ENCODE assay signal across 17 cellular contexts in genomic region chr13:85379991-85380390, GRCh38.
DNase-seq lines count a peak whose midpoint lies in the region; TF ChIP-seq lines count a peak whose summit lies in the region.
"Had no signal": no experiment of that assay in that cellular context is flagged by ENCODE, and none has a peak within 500 bp of the region (broad histone marks: within the 10 kb centered on the region; RNA-seq: fewer than 3 reads in every experiment).

No MANE protein-coding gene starts in this region.

- H2AFZ ChIP-seq in Karpas-422 (ENCODE audit: low read length) (peak overlapping the region; percentile 65), OCI-LY7 (ENCODE audit: low read length) (peak overlapping the region; percentile 98)

- no peak overlapping the region for H3K27ac Mint-ChIP-seq in activated CD4-positive, alpha-beta memory T cell treated with anti-CD3 and anti-CD28 coated beads, Interleukin-2, amount 10 ng/mL, durations not matched to agents 7 days and 5 days
- H3K27ac Mint-ChIP-seq in activated CD4-positive, alpha-beta memory T cell treated with anti-CD3 and anti-CD28 coated beads for 36 hours: no peak overlapping the region
- H3K27ac Mint-ChIP-seq: CD8-positive, alpha-beta T cell had no signal

- intact Hi-C loops in activated CD4-positive, alpha-beta memory T cell treated with anti-CD3 and anti-CD28 coated beads for 36 hours (cut with micrococcal nuclease): no loop called here
- intact Hi-C loops in OCI-LY7 (cut with micrococcal nuclease; ENCODE audit: unreplicated experiment): loop anchor here (5.0 to 10.0 kb wide), 3 partner anchors 398 to 475 kb away; no protein-coding TSS in a partner anchor

- no peaks in the 10 kb centered on the region for H3K79me2 ChIP-seq in Karpas-422 (ENCODE audit: low read length)
- no peaks in the 10 kb centered on the region for H3K79me2 ChIP-seq in OCI-LY7 (ENCODE audit: insufficient read depth, low read depth, low read length)

- no peak for TF ChIP-seq POLR2A in Peyer's patch (IDR thresholded peaks at IDR 0.05)

- peak overlapping the region; percentile 31 for H3K4me3 Mint-ChIP-seq in activated CD4-positive, alpha-beta memory T cell treated with anti-CD3 and anti-CD28 coated beads, Interleukin-2, amount 10 ng/mL, durations not matched to agents 7 days and 5 days
- no peak overlapping the region for H3K4me3 Mint-ChIP-seq in activated CD4-positive, alpha-beta memory T cell treated with anti-CD3 and anti-CD28 coated beads for 36 hours

- peak overlapping the region; percentile 59 for H3K9ac ChIP-seq in Karpas-422 (ENCODE audit: low read length)

- H3K4me1 Mint-ChIP-seq in activated CD4-positive, alpha-beta memory T cell treated with anti-CD3 and anti-CD28 coated beads, Interleukin-2, amount 10 ng/mL, durations not matched to agents 7 days and 5 days: peaks cover 4% of the 10 kb centered on the region
- peaks cover 8% of the 10 kb centered on the region for H3K4me1 Mint-ChIP-seq in activated CD4-positive, alpha-beta memory T cell treated with anti-CD3 and anti-CD28 coated beads for 36 hours (ENCODE audit: low read depth)

- H3K4me2 ChIP-seq in Karpas-422 (ENCODE audit: low read depth, low read length, poor library complexity, severe bottlenecking) (peak overlapping the region; percentile 69), OCI-LY7 (ENCODE audit: low read length) (peak overlapping the region; percentile 70)

- H3K4me1 ChIP-seq in Karpas-422 (ENCODE audit: low read length): peaks cover 69% of the 10 kb centered on the region
- peaks cover 65% of the 10 kb centered on the region for H3K4me1 ChIP-seq in OCI-LY7 (ENCODE audit: insufficient read depth, low read length, poor library complexity, severe bottlenecking)
- no peaks in the 10 kb centered on the region for H3K4me1 ChIP-seq in Peyer's patch

- H3K9me2 ChIP-seq in Karpas-422 (replicated peaks; ENCODE audit: insufficient read depth, low read length) (no peaks in the 10 kb centered on the region), OCI-LY7 (ENCODE audit: insufficient read depth, low read length) (no peaks in the 10 kb centered on the region)

- POLR2A ChIA-PET in activated CD4-positive, alpha-beta memory T cell treated with anti-CD3 and anti-CD28 coated beads, Interleukin-2, amount 10 ng/mL, durations not matched to agents 7 days and 5 days (lab: Charles Lee): no interaction called here
- POLR2A ChIA-PET in activated CD4-positive, alpha-beta memory T cell treated with anti-CD3 and anti-CD28 coated beads for 36 hours (lab: Charles Lee): no interaction called here
- POLR2A ChIA-PET in OCI-LY7 (lab: Charles Lee): interaction anchor here (0.5 to 1.6 kb wide), 10 partner anchors 8 to 54 kb away, joined by 3 to 7 read pairs (median 4); no protein-coding TSS in a partner anchor

- no peaks in the 10 kb centered on the region for H4K20me1 ChIP-seq in Karpas-422 (ENCODE audit: insufficient read depth, low read depth, low read length)
- H4K20me1 ChIP-seq in OCI-LY7 (ENCODE audit: insufficient read depth, low read length): no peaks in the 10 kb centered on the region

- TF ChIP-seq CTCF in OCI-LY7 (conservative IDR thresholded peaks at IDR 0.05; ENCODE audit: low read length): no peak
- TF ChIP-seq CTCF in Peyer's patch (IDR thresholded peaks at IDR 0.05): no peak

- H3K4me3 ChIP-seq in Karpas-422 (ENCODE audit: low read length): peak overlapping the region; percentile 50
- H3K4me3 ChIP-seq in OCI-LY7 (ENCODE audit: low read depth, low read length, poor library complexity, severe bottlenecking): peak overlapping the region; percentile 51
- H3K4me3 ChIP-seq in Peyer's patch: no peak overlapping the region
- H3K4me3 ChIP-seq: SK-N-MC had no signal

- H3K27ac ChIP-seq in Karpas-422 (ENCODE audit: low read length) (peak overlapping the region; percentile 96), OCI-LY7 (ENCODE audit: low read depth, low read length, poor library complexity, severe bottlenecking) (no peak overlapping the region), Peyer's patch (no peak overlapping the region)
- H3K27ac ChIP-seq: 22Rv1, SK-N-MC had no signal

- H3K36me3 ChIP-seq in Karpas-422 (ENCODE audit: insufficient read depth, low read length) (no peaks in the 10 kb centered on the region), OCI-LY7 (ENCODE audit: insufficient read depth, low read length) (no peaks in the 10 kb centered on the region), Peyer's patch (no peaks in the 10 kb centered on the region)

- CTCF ChIA-PET in activated CD4-positive, alpha-beta memory T cell treated with anti-CD3 and anti-CD28 coated beads, Interleukin-2, amount 10 ng/mL, durations not matched to agents 7 days and 5 days (lab: Charles Lee): no interaction called here
- CTCF ChIA-PET in activated CD4-positive, alpha-beta memory T cell treated with anti-CD3 and anti-CD28 coated beads for 36 hours (lab: Charles Lee): no interaction called here
- CTCF ChIA-PET in OCI-LY7 (lab: Charles Lee; ENCODE audit: unreplicated experiment): no interaction called here

- DNase-seq in activated CD4-positive, alpha-beta memory T cell treated with anti-CD3 and anti-CD28 coated beads, Interleukin-2, amount 10 ng/mL, durations not matched to agents 7 days and 5 days: no peak
- DNase-seq in activated CD4-positive, alpha-beta memory T cell treated with anti-CD3 and anti-CD28 coated beads for 36 hours: no peak
- DNase-seq in Karpas-422: peak; percentile 91
- DNase-seq in OCI-LY7 (ENCODE audit: low spot score): peak; percentile 11
- no peak for DNase-seq in activated T-cell treated with anti-CD3 and anti-CD28 coated beads, Interleukin-2, amount 50 U/mL, for 48 hours
- no peak for DNase-seq in Peyer's patch
- no peak for DNase-seq in HK-2 (ENCODE audit: unreplicated experiment)
- DNase-seq in NCI-H345 treated with DMSO at 0.1 percent for 48 hours (lab: John Stamatoyannopoulos, UW; ENCODE audit: unreplicated experiment): no peak
- DNase-seq: CD8-positive, alpha-beta T cell; DMS79 treated with DMSO at 0.1 percent for 48 hours; NCI-H1105 treated with DMSO at 0.1 percent for 48 hours; NCI-H1694; NCI-H510A; NCI-H774; Right ventricle myocardium superior had no signal

- H3K27me3 ChIP-seq in Karpas-422 (ENCODE audit: low read length): no peaks in the 10 kb centered on the region
- no peaks in the 10 kb centered on the region for H3K27me3 ChIP-seq in Peyer's patch

- H3K36me3 Mint-ChIP-seq in activated CD4-positive, alpha-beta memory T cell treated with anti-CD3 and anti-CD28 coated beads, Interleukin-2, amount 10 ng/mL, durations not matched to agents 7 days and 5 days (ENCODE audit: low read depth): no peaks in the 10 kb centered on the region
- no peaks in the 10 kb centered on the region for H3K36me3 Mint-ChIP-seq in activated CD4-positive, alpha-beta memory T cell treated with anti-CD3 and anti-CD28 coated beads for 36 hours
- H3K36me3 Mint-ChIP-seq: CD8-positive, alpha-beta T cell had no signal

- peaks cover 6% of the 10 kb centered on the region for H3K9me3 Mint-ChIP-seq in activated CD4-positive, alpha-beta memory T cell treated with anti-CD3 and anti-CD28 coated beads, Interleukin-2, amount 10 ng/mL, durations not matched to agents 7 days and 5 days
- H3K9me3 Mint-ChIP-seq in activated CD4-positive, alpha-beta memory T cell treated with anti-CD3 and anti-CD28 coated beads for 36 hours: no peaks in the 10 kb centered on the region
- H3K9me3 Mint-ChIP-seq: CD8-positive, alpha-beta T cell had no signal

- BruUV-seq in OCI-LY7 (replicated peaks; lab: Mats Ljungman, UMichigan): no TSS peak

- no peaks in the 10 kb centered on the region for H3K27me3 Mint-ChIP-seq in activated CD4-positive, alpha-beta memory T cell treated with anti-CD3 and anti-CD28 coated beads, Interleukin-2, amount 10 ng/mL, durations not matched to agents 7 days and 5 days
- no peaks in the 10 kb centered on the region for H3K27me3 Mint-ChIP-seq in activated CD4-positive, alpha-beta memory T cell treated with anti-CD3 and anti-CD28 coated beads for 36 hours

- H3K9me3 ChIP-seq in Karpas-422 (ENCODE audit: low read length) (no peaks in the 10 kb centered on the region), OCI-LY7 (ENCODE audit: low read length) (no peaks in the 10 kb centered on the region), Peyer's patch (no peaks in the 10 kb centered on the region)

Comparison
In these comparisons a context has a peak if more than half of its experiments do, and no peak if none do; other contexts are left out.
1. DNase-seq: peak in Karpas-422 (single experiment) and OCI-LY7 (single experiment); none in activated CD4-positive, alpha-beta memory T cell treated with anti-CD3 and anti-CD28 coated beads, Interleukin-2, amount 10 ng/mL, durations not matched to agents 7 days and 5 days (single experiment), activated CD4-positive, alpha-beta memory T cell treated with anti-CD3 and anti-CD28 coated beads for 36 hours (single experiment), activated T-cell treated with anti-CD3 and anti-CD28 coated beads, Interleukin-2, amount 50 U/mL, for 48 hours (0 of 2), Peyer's patch (0 of 3), HK-2 (single experiment) and NCI-H345 treated with DMSO at 0.1 percent for 48 hours (single experiment).
2. H3K4me3 ChIP-seq: peak in Karpas-422 (single experiment) and OCI-LY7 (single experiment); none in Peyer's patch (0 of 4).